In genomic region chr12:124553862-124554428, GRCh38 we compare ENCODE assay signal across 21 cellular contexts. TPM values are rescaled to one million over a fixed set of nuclear protein-coding genes. Genes with fewer than 3 reads are reported as not detected.
A peak's percentile ranks its signal among the peaks of the same experiment; 100 is the strongest.
DNase-seq lines count a peak whose midpoint lies in the region; ATAC-seq and TF ChIP-seq lines count a peak whose summit lies in the region.
"Had no signal": no experiment of that assay in that cellular context is flagged by ENCODE, and none has a peak within 500 bp of the region (broad histone marks: within the 10 kb centered on the region; RNA-seq: fewer than 3 reads in every experiment).

No MANE protein-coding gene starts in this region.

- no TSS peak for BruUV-seq in Panc1 (replicated peaks; lab: Mats Ljungman, UMichigan)

- no peak overlapping the region for H3K4me3 ChIP-seq in Panc1 (ENCODE audit: low read depth in 2 of 2, low read length in 2 of 2)
- peak overlapping the region in 1 of 4 donors; percentile 2 for H3K4me3 ChIP-seq in esophagus muscularis mucosa
- H3K4me3 ChIP-seq in skeletal muscle tissue (ENCODE audit: low read length in 3 of 3): peak overlapping the region in 1 of 3 donors; percentile 49
- H3K4me3 ChIP-seq: skin epidermis, upper lobe of left lung had no signal

- H3K27me3 Mint-ChIP-seq in activated T-cell treated with anti-CD3 and anti-CD28 coated beads, Interleukin-2, amount 50 U/mL, for 4 hours (ENCODE audit: low read depth): no peaks in the 10 kb centered on the region
- H3K27me3 Mint-ChIP-seq: activated T-helper 17 cell treated with anti-CD3 and anti-CD28 coated beads, Interleukin-2, amount 50 U/mL, for 72 hours had no signal

- TF ChIP-seq CTCF in Panc1 (IDR thresholded peaks at IDR 0.05) (no peak), esophagus muscularis mucosa (IDR thresholded peaks at IDR 0.05) (no peak)

- peaks cover 2% of the 10 kb centered on the region for H3K36me3 Mint-ChIP-seq in activated T-cell treated with anti-CD3 and anti-CD28 coated beads, Interleukin-2, amount 50 U/mL, for 4 hours (ENCODE audit: insufficient read depth)

- peak overlapping the region; percentile 42 for H3K4me3 Mint-ChIP-seq in activated T-cell treated with anti-CD3 and anti-CD28 coated beads, Interleukin-2, amount 50 U/mL, for 4 hours
- H3K4me3 Mint-ChIP-seq: activated T-helper 17 cell treated with anti-CD3 and anti-CD28 coated beads, Interleukin-2, amount 50 U/mL, for 72 hours had no signal

- H3K27me3 ChIP-seq in Panc1 (ENCODE audit: control insufficient read depth, insufficient read depth, low read length): no peaks in the 10 kb centered on the region
- no peaks in the 10 kb centered on the region for H3K27me3 ChIP-seq in esophagus muscularis mucosa
- H3K27me3 ChIP-seq in skeletal muscle tissue (ENCODE audit: control insufficient read depth in 3 of 3, insufficient read depth in 3 of 3, low read length in 3 of 3): no peaks in the 10 kb centered on the region
- H3K27me3 ChIP-seq: heart right ventricle, neutrophil, upper lobe of left lung had no signal

- peak overlapping the region; percentile 8; the same call in 1 of the 2 replicates for H3K27ac ChIP-seq in Panc1 (ENCODE audit: low read length)
- peak overlapping the region in 3 of 4 donors; percentile 41 to 81 (median 58) for H3K27ac ChIP-seq in esophagus muscularis mucosa (replicated peaks in 1 of 4)
- no peak overlapping the region for H3K27ac ChIP-seq in skeletal muscle tissue (ENCODE audit: low read depth, low read length)
- H3K27ac ChIP-seq: neutrophil had no signal

- POLR2A ChIA-PET in Panc1 (lab: Charles Lee): no interaction called here

- 79% methylated on average over 18 of the region's 18 CpGs for WGBS in esophagus muscularis mucosa

- H3K36me3 ChIP-seq in Panc1 (ENCODE audit: control insufficient read depth, insufficient read depth, low read length): no peaks in the 10 kb centered on the region
- no peaks in the 10 kb centered on the region for H3K36me3 ChIP-seq in esophagus muscularis mucosa
- no peaks in the 10 kb centered on the region for H3K36me3 ChIP-seq in skeletal muscle tissue (ENCODE audit: control insufficient read depth in 3 of 3, insufficient read depth in 3 of 3, low read length in 3 of 3)
- H3K36me3 ChIP-seq: neutrophil had no signal

- in situ Hi-C loops in Panc1 (cut with HindIII; ENCODE audit: low pct_unique_long_range_greater_than_20kb, low sequenced_read_pairs): no loop called here

- TF ChIP-seq POLR2A in esophagus muscularis mucosa (IDR thresholded peaks at IDR 0.05; ENCODE audit: low read depth): no peak

- CTCF ChIA-PET in Panc1 (lab: Charles Lee): interaction anchor here (0.9 kb wide), 1 partner anchor 35 kb away, joined by 3 read pairs; no protein-coding TSS in a partner anchor

- H3K9me3 ChIP-seq in Panc1 (ENCODE audit: control insufficient read depth, insufficient read depth, low read depth, low read length) (no peaks in the 10 kb centered on the region), esophagus muscularis mucosa (no peaks in the 10 kb centered on the region), skeletal muscle tissue (ENCODE audit: control insufficient read depth in 3 of 3, low read length in 3 of 3) (no peaks in the 10 kb centered on the region)
- H3K9me3 ChIP-seq: heart right ventricle, neutrophil, upper lobe of left lung had no signal

- DNase-seq in activated T-cell treated with anti-CD3 and anti-CD28 coated beads, Interleukin-2, amount 50 U/mL, for 4 hours: no peak
- no peak for DNase-seq in activated T-cell treated with anti-CD3 and anti-CD28 coated beads, Interleukin-2, amount 50 U/mL, for 48 hours
- no peak for DNase-seq in Panc1 (ENCODE audit: low read depth, low spot score)
- no peak for DNase-seq in esophagus muscularis mucosa (ENCODE audit: extremely low spot score)
- no peak for DNase-seq in NK-92 (lab: John Stamatoyannopoulos, UW; ENCODE audit: unreplicated experiment)
- no peak for DNase-seq in NCI-H187 treated with DMSO at 0.1 percent for 48 hours (lab: John Stamatoyannopoulos, UW)
- no peak for DNase-seq in epidermal melanocyte (ENCODE audit: insufficient read length, low spot score)
- DNase-seq: activated CD4-positive, alpha-beta T cell treated with anti-CD3 and anti-CD28 coated beads, Interleukin-2, amount 50 U/mL, for 48 hours; EL; islet precursor cell; mesendoderm; NCI-H1048; NCI-H526; PC-3; upper lobe of left lung had no signal

- intact Hi-C loops in Panc1 (cut with micrococcal nuclease; ENCODE audit: unreplicated experiment): no loop called here
- intact Hi-C loops in esophagus muscularis mucosa (cut with DNase I): loop anchor here (10.0 kb wide), 1 partner anchor 49 kb away; no protein-coding TSS in a partner anchor

- TF ChIP-seq EP300 in esophagus muscularis mucosa (IDR thresholded peaks at IDR 0.05): no peak

- H3K4me1 Mint-ChIP-seq in activated T-cell treated with anti-CD3 and anti-CD28 coated beads, Interleukin-2, amount 50 U/mL, for 4 hours (ENCODE audit: low read depth): peaks cover 62% of the 10 kb centered on the region

- H3K4me1 ChIP-seq in Panc1 (ENCODE audit: control insufficient read depth, insufficient read depth, low read length) (peaks cover 96% of the 10 kb centered on the region), esophagus muscularis mucosa (peaks cover 82 to 100% (median 94%) of the 10 kb centered on the region in 4 donors), skeletal muscle tissue (ENCODE audit: control insufficient read depth in 3 of 3, insufficient read depth in 3 of 3, low read length in 3 of 3) (peaks cover 53 to 80% (median 80%) of the 10 kb centered on the region in 3 donors)

- H3K9ac ChIP-seq in skeletal muscle tissue (ENCODE audit: low read depth in 1 of 3, low read length in 3 of 3): peak overlapping the region in 2 of 3 donors; percentile 59 to 75

- ATAC-seq in activated T-cell treated with anti-CD3 and anti-CD28 coated beads, Interleukin-2, amount 50 U/mL, for 4 hours: no peak
- ATAC-seq in Panc1: no peak
- ATAC-seq: activated T-helper 17 cell treated with anti-CD3 and anti-CD28 coated beads, Interleukin-2, amount 50 U/mL, for 72 hours; PC-3; SK-N-SH treated with all-trans-retinoic acid at 6 μM for 48 hours had no signal

- no peaks in the 10 kb centered on the region for H3K9me3 Mint-ChIP-seq in activated T-cell treated with anti-CD3 and anti-CD28 coated beads, Interleukin-2, amount 50 U/mL, for 4 hours
- H3K9me3 Mint-ChIP-seq: activated T-helper 17 cell treated with anti-CD3 and anti-CD28 coated beads, Interleukin-2, amount 50 U/mL, for 72 hours had no signal

RNA-seq across cellular contexts. Expression of gene NCOR2, which starts 13.5 kb away (rescaled TPM):
- total RNA-seq in activated T-cell treated with anti-CD3 and anti-CD28 coated beads, Interleukin-2, amount 50 U/mL, for 4 hours: 100 to 1,000 TPM; 127 to 160 (median 135) TPM
- 461 TPM for total RNA-seq in Panc1 (2021; ENCODE audit: unreplicated experiment)
- polyA plus RNA-seq in Panc1 (2012; ENCODE audit: insufficient read length): 441 TPM
- 100 to 1,000 TPM; 107 to 188 (median 131) TPM for total RNA-seq in esophagus muscularis mucosa
- 32.9 TPM for total RNA-seq in skeletal muscle tissue
